26 cellular contexts compared by ENCODE assay signal in genomic region chr10:20372748-20373147, GRCh38.
DNase-seq lines count a peak whose midpoint lies in the region; ATAC-seq and TF ChIP-seq lines count a peak whose summit lies in the region.
"Had no signal": no experiment of that assay in that cellular context is flagged by ENCODE, and none has a peak within 500 bp of the region (broad histone marks: within the 10 kb centered on the region; RNA-seq: fewer than 3 reads in every experiment).

No MANE protein-coding gene starts in this region.

- CTCF ChIA-PET in WTC11 (lab: Charles Lee) (no interaction called here), T-cell (lab: Charles Lee) (no interaction called here)

- POLR2A ChIA-PET in WTC11 (lab: Charles Lee) (no interaction called here), T-cell (lab: Charles Lee) (no interaction called here)

- H3K27me3 ChIP-seq in GM23338 (ENCODE audit: insufficient read depth) (no peaks in the 10 kb centered on the region), HUES64 (ENCODE audit: insufficient read depth, low read length) (no peaks in the 10 kb centered on the region), iPS DF 6.9 (ENCODE audit: control insufficient read depth, insufficient read depth, low read length) (no peaks in the 10 kb centered on the region), upper lobe of right lung (no peaks in the 10 kb centered on the region)

- H3K9me3 Mint-ChIP-seq in GM23338 (peaks cover 30% of the 10 kb centered on the region), WTC11 (peaks cover 42% of the 10 kb centered on the region), T-cell (peaks cover 16 to 19% (median 17%) of the 10 kb centered on the region in 3 donors)

- H3F3A ChIP-seq in GM23338 (replicated peaks; ENCODE audit: low read depth) = peaks cover 6% of the 10 kb centered on the region; the same call in 1 of the 2 replicates

- H3K4me3 Mint-ChIP-seq in GM23338 (no peak overlapping the region; the same call in 2 of the 3 replicates), WTC11 (peak overlapping the region; percentile 66), T-cell (no peak overlapping the region)
- H3K4me3 Mint-ChIP-seq: CD4-positive, alpha-beta memory T cell had no signal

- no peak overlapping the region for H2AFZ ChIP-seq in GM23338

- peaks cover 8% of the 10 kb centered on the region; the same call in 1 of the 2 replicates for H3K9me2 ChIP-seq in GM23338 (ENCODE audit: insufficient read depth)

- peaks cover 55% of the 10 kb centered on the region; the same call in 2 of the 3 replicates for H3K36me3 Mint-ChIP-seq in GM23338 (ENCODE audit: low read depth)
- peaks cover 42% of the 10 kb centered on the region for H3K36me3 Mint-ChIP-seq in WTC11
- H3K36me3 Mint-ChIP-seq in T-cell = no peaks in the 10 kb centered on the region
- H3K36me3 Mint-ChIP-seq: CD4-positive, alpha-beta memory T cell had no signal

- peak overlapping the region; percentile 12 for H3K4me2 ChIP-seq in GM23338
- H3K4me2 ChIP-seq: A549 had no signal

- intact Hi-C loops in upper lobe of right lung (cut with DNase I) = no loop called here

- H3K4me3 ChIP-seq in GM23338 (no peak overlapping the region), HUES64 (ENCODE audit: low read length) (no peak overlapping the region), iPS DF 6.9 (ENCODE audit: low read length) (no peak overlapping the region), upper lobe of right lung (no peak overlapping the region)
- H3K4me3 ChIP-seq: A549 had no signal

- H3K27me3 Mint-ChIP-seq in GM23338 (ENCODE audit: insufficient read depth, low read depth, poor library complexity) = peaks cover 5% of the 10 kb centered on the region
- no peaks in the 10 kb centered on the region for H3K27me3 Mint-ChIP-seq in WTC11 (ENCODE audit: low read depth)
- no peaks in the 10 kb centered on the region for H3K27me3 Mint-ChIP-seq in T-cell
- H3K27me3 Mint-ChIP-seq: CD4-positive, alpha-beta memory T cell had no signal

- peaks cover 36% of the 10 kb centered on the region for H3K79me2 ChIP-seq in GM23338 (replicated peaks; ENCODE audit: insufficient read depth)

- H3K9ac ChIP-seq in HUES64 (ENCODE audit: low read depth, low read length) = no peak overlapping the region

- no peaks in the 10 kb centered on the region for H4K20me1 ChIP-seq in GM23338 (replicated peaks; ENCODE audit: insufficient read depth)

- peaks cover 16% of the 10 kb centered on the region for H3K9me3 ChIP-seq in HUES64 (ENCODE audit: insufficient read depth, low read depth, low read length)
- no peaks in the 10 kb centered on the region for H3K9me3 ChIP-seq in iPS DF 6.9 (ENCODE audit: control insufficient read depth, insufficient read depth, low read length)
- H3K9me3 ChIP-seq in upper lobe of right lung = no peaks in the 10 kb centered on the region
- H3K9me3 ChIP-seq: A549 had no signal

- peaks cover 11% of the 10 kb centered on the region for H3K36me3 ChIP-seq in GM23338 (ENCODE audit: insufficient read depth)
- no peaks in the 10 kb centered on the region; the same call in 1 of the 2 replicates for H3K36me3 ChIP-seq in HUES64 (ENCODE audit: insufficient read depth, low read length)
- H3K36me3 ChIP-seq in iPS DF 6.9 (ENCODE audit: control insufficient read depth, insufficient read depth, low read length) = no peaks in the 10 kb centered on the region
- H3K36me3 ChIP-seq in upper lobe of right lung = no peaks in the 10 kb centered on the region

- TF ChIP-seq CTCF in GM23338 (conservative IDR thresholded peaks at IDR 0.05; ENCODE audit: low read depth in 2 of 2) (no peak), WTC11 (IDR thresholded peaks at IDR 0.05) (no peak), upper lobe of right lung (IDR thresholded peaks at IDR 0.05) (no peak)

- H3K4me1 ChIP-seq in GM23338 (ENCODE audit: insufficient read depth) (peaks cover 34% of the 10 kb centered on the region), HUES64 (ENCODE audit: insufficient read depth, low read length) (peaks cover 19% of the 10 kb centered on the region), iPS DF 6.9 (ENCODE audit: control insufficient read depth, insufficient read depth, low read length) (no peaks in the 10 kb centered on the region; the same call in 1 of the 2 replicates), upper lobe of right lung (no peaks in the 10 kb centered on the region)
- H3K4me1 ChIP-seq: A549 had no signal

- H3K27ac Mint-ChIP-seq in GM23338 (no peak overlapping the region), WTC11 (peak overlapping the region; percentile 85), T-cell (no peak overlapping the region)
- H3K27ac Mint-ChIP-seq: CD4-positive, alpha-beta memory T cell had no signal

- ATAC-seq in GM23338 = no peak
- no peak for ATAC-seq in WTC11
- no peak for ATAC-seq in upper lobe of right lung
- ATAC-seq in T-cell (replicated peaks in 1 of 4) = no peak
- no peak for ATAC-seq in GM19397 (IDR thresholded peaks at IDR 0.05; ENCODE audit: unreplicated experiment)
- no peak for ATAC-seq in GM19455 (IDR thresholded peaks at IDR 0.05; ENCODE audit: unreplicated experiment)
- ATAC-seq: A549, HCT116, HepG2 had no signal

- H3K4me1 Mint-ChIP-seq in GM23338 (peaks cover 31% of the 10 kb centered on the region), WTC11 (peaks cover 60% of the 10 kb centered on the region), T-cell (no peaks in the 10 kb centered on the region)
- H3K4me1 Mint-ChIP-seq: CD4-positive, alpha-beta memory T cell had no signal

- DNase-seq in GM23338 (ENCODE audit: low spot score) (peak; percentile 72), WTC11 (ENCODE audit: low spot score) (no peak), iPS DF 6.9 (ENCODE audit: low read depth, low spot score) (peak; percentile 43), upper lobe of right lung (no peak), T-cell (no peak)
- DNase-seq: C1 segment of cervical spinal cord; CD4-positive, alpha-beta memory T cell; COR-L47; DMS79; EL; GOT3; Karpas-422; NCI-H1092; NCI-H1417 treated with DMSO at 0.1 percent for 48 hours; NCI-H187 treated with DMSO at 0.1 percent for 48 hours; NCI-H2107; NCI-H446; NCI-H524 treated with DMSO at 0.1 percent for 48 hours; SHP77 had no signal

- H3K27ac ChIP-seq in GM23338 (ENCODE audit: low read depth) = peak overlapping the region; percentile 86
- peak overlapping the region; percentile 96; the same call in 1 of the 2 replicates for H3K27ac ChIP-seq in HUES64 (ENCODE audit: low read depth, low read length)
- no peak overlapping the region for H3K27ac ChIP-seq in iPS DF 6.9 (ENCODE audit: low read length)
- no peak overlapping the region for H3K27ac ChIP-seq in upper lobe of right lung
- H3K27ac ChIP-seq: A549, RWPE1 had no signal

TF ChIP-seq in GM23338, 12 proteins besides CTCF, POLR2A, EP300 and RAD21 (continues in another document):
- TF ChIP-seq REST (IDR thresholded peaks at IDR 0.05; ENCODE audit: unreplicated experiment) (no peak), ZNF114 (CRISPR knock-in tag; IDR thresholded peaks at IDR 0.05) (no peak)

TF ChIP-seq in WTC11, 78 proteins besides CTCF, POLR2A, EP300 and RAD21 (continues in another document):
- TF ChIP-seq ATF3 (CRISPR knock-in tag; conservative IDR thresholded peaks at IDR 0.05) = no peak
- no peak for TF ChIP-seq GRHL2 (CRISPR knock-in tag; IDR thresholded peaks at IDR 0.05; ENCODE audit: insufficient replicate concordance, severe bottlenecking)
- no peak for TF ChIP-seq USF2 (CRISPR knock-in tag; IDR thresholded peaks at IDR 0.05)
- no peak for TF ChIP-seq ZBTB43 (CRISPR knock-in tag; IDR thresholded peaks at IDR 0.05)
- TF ChIP-seq GTF2I (CRISPR knock-in tag; conservative IDR thresholded peaks at IDR 0.05) = no peak

Comparison
In these comparisons a context has a peak if more than half of its experiments do, and no peak if none do; other contexts are left out.
1. DNase-seq: peak in GM23338 (single experiment) and iPS DF 6.9 (single experiment); none in WTC11 (single experiment), upper lobe of right lung (single experiment) and T-cell (0 of 34).
2. H3K27ac ChIP-seq: peak in GM23338 (single experiment) and HUES64 (single experiment); none in iPS DF 6.9 (single experiment) and upper lobe of right lung (single experiment).